In genomic region chr4:106315968-106316772, GRCh38 we compare ENCODE assay signal across 8 cellular contexts.
DNase-seq lines count a peak whose midpoint lies in the region; ATAC-seq lines count a peak whose summit lies in the region.

Gene AIMP1, plus strand, starts transcription at chr4:106316550. Its CDS starts 8,460 bp downstream, at chr4:106325010.
Gene TBCK, minus strand, starts transcription at chr4:106316209. Its CDS starts 7,249 bp downstream, at chr4:106308960.

- DNase-seq in NCI-H524 treated with DMSO at 0.1 percent for 48 hours (lab: John Stamatoyannopoulos, UW) (peak; percentile 51), cortex of kidney (lab: John Stamatoyannopoulos, UW) (peak; percentile 22)
- peak; percentile 89 for DNase-seq in activated CD4-positive, alpha-beta T cell treated with anti-CD3 and anti-CD28 coated beads for 48 hours
- peak; percentile 74 for DNase-seq in stimulated activated CD4-positive, alpha-beta T cell treated with anti-CD3 and anti-CD28 coated beads, Interleukin-1b, Interleukin-23, amount 100 ng/mL, for 4 hours (ENCODE audit: low read depth in 2 of 2)

- H3K4me2 ChIP-seq in BLaER1, result peak within 1 kb of the TSS; percentile 91

- ATAC-seq in GM19324 (IDR thresholded peaks at IDR 0.05; ENCODE audit: low FRiP score, unreplicated experiment) (peak; percentile 91), HG03460 (IDR thresholded peaks at IDR 0.05; ENCODE audit: unreplicated experiment) (peak; percentile 87)

- H3K4me1 ChIP-seq in BLaER1, result peaks cover 48% of the 10 kb centered on the region

- H3K9ac ChIP-seq in BLaER1, result peak within 1 kb of the TSS; percentile 92

- peaks cover 12% of the 10 kb centered on the region for H3K36me3 ChIP-seq in BLaER1

- H3K27me3 ChIP-seq in BLaER1 (no peaks in the 10 kb centered on the region), layer of hippocampus (ENCODE audit: control insufficient read depth, insufficient read depth, low read length) (no peaks in the 10 kb centered on the region)

- H3K27ac ChIP-seq in BLaER1, result peak within 1 kb of the TSS; percentile 97
- H3K27ac ChIP-seq in layer of hippocampus (ENCODE audit: low read depth, low read length), result peak within 1 kb of the TSS; percentile 90

- H3K4me3 ChIP-seq in BLaER1, result peak within 1 kb of the TSS; percentile 85

- peaks cover 12% of the 10 kb centered on the region for H3K9me3 ChIP-seq in BLaER1

- peaks cover 14% of the 10 kb centered on the region; the same call in 1 of the 2 replicates for H4K20me1 ChIP-seq in BLaER1

Comparison
In these comparisons a context has a peak if more than half of its experiments do, and no peak if none do; other contexts are left out.
1. Peak in every context shown above with its lines: DNase-seq, ATAC-seq, H3K4me3 ChIP-seq and H3K27ac ChIP-seq.
2. DNase-seq: peak in every context shown above with its lines; median percentile 89 in activated CD4-positive, alpha-beta T cell treated with anti-CD3 and anti-CD28 coated beads for 48 hours; 74 in stimulated activated CD4-positive, alpha-beta T cell treated with anti-CD3 and anti-CD28 coated beads, Interleukin-1b, Interleukin-23, amount 100 ng/mL, for 4 hours; 51 in NCI-H524 treated with DMSO at 0.1 percent for 48 hours; 22 in cortex of kidney.